10 cellular contexts compared by ENCODE assay signal in the genomic region with DNA sequence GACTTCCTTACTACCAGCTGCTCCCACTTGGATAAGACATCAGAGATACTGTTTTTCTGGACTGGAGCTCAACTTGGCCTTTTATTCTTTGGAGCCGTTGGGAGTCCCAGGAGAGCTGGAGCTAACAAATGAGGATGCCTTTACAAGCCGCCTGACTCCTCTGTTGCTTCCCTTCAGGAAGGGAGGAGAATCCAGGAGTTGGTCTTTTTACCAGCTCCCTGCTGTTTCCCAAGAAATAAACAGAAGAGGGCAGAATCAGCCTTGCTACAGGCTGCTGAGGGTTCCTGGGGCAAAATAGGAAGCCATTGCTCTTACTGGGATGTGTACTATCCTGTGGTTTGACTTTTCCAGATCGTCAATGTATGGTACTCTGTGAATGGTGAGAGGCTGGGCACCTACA. TPM values are rescaled to one million over a fixed set of nuclear protein-coding genes. Genes with fewer than 3 reads are reported as not detected.
DNase-seq lines count a peak whose midpoint lies in the region; ATAC-seq, FAIRE-seq and TF ChIP-seq lines count a peak whose summit lies in the region.
"Had no signal": no experiment of that assay in that cellular context is flagged by ENCODE, and none has a peak within 500 bp of the region (broad histone marks: within the 10 kb centered on the region; RNA-seq: fewer than 3 reads in every experiment).

No MANE protein-coding gene starts in this region.

- H3K4me3 ChIP-seq in AG09309 (ENCODE audit: control insufficient read depth, low read depth, low read length), result no peak overlapping the region
- peak overlapping the region; percentile 3 for H3K4me3 ChIP-seq in astrocyte (ENCODE audit: insufficient read depth, low read depth, low read length)
- H3K4me3 ChIP-seq in muscle layer of duodenum (ENCODE audit: low read depth in 1 of 2, low read length in 2 of 2), result peak overlapping the region; percentile 21 to 68

- H3K27ac ChIP-seq in astrocyte (ENCODE audit: low read depth, low read length) (no peak overlapping the region), muscle layer of duodenum (ENCODE audit: low read length) (no peak overlapping the region)

- peak overlapping the region; percentile 100 for H3K9ac ChIP-seq in astrocyte (ENCODE audit: low read length)

- no peak overlapping the region for H2AFZ ChIP-seq in astrocyte (ENCODE audit: low read depth, low read length)

- H3K4me1 ChIP-seq in astrocyte (ENCODE audit: insufficient read depth, low read length) (peaks cover 19% of the 10 kb centered on the region), muscle layer of duodenum (ENCODE audit: control insufficient read depth in 1 of 2, insufficient read depth in 2 of 2, low read length in 2 of 2) (peaks cover 16 to 27% of the 10 kb centered on the region in 2 donors)

- TF ChIP-seq CTCF in AG09309 (IDR thresholded peaks at IDR 0.05; ENCODE audit: control insufficient read depth, insufficient read depth, low read depth, low read length, missing control alignments), result peak; percentile 29
- no peak for TF ChIP-seq CTCF in astrocyte (IDR thresholded peaks at IDR 0.05; ENCODE audit: insufficient read depth, low read depth, low read length)
- TF ChIP-seq CTCF in GM10266 (IDR thresholded peaks at IDR 0.05; ENCODE audit: control insufficient read depth, insufficient read depth, low read depth, missing control alignments), result no peak

- H3K36me3 Mint-ChIP-seq in IgD-negative memory B cell (peaks cover 2% of the 10 kb centered on the region), astrocyte (ENCODE audit: low read depth, unreplicated experiment) (peaks cover 26% of the 10 kb centered on the region)

- H3K9me3 Mint-ChIP-seq in IgD-negative memory B cell (no peaks in the 10 kb centered on the region), astrocyte (ENCODE audit: unreplicated experiment) (no peaks in the 10 kb centered on the region)

- ATAC-seq in HG02970 (IDR thresholded peaks at IDR 0.05; ENCODE audit: low FRiP score, unreplicated experiment) (no peak), HG02852 (IDR thresholded peaks at IDR 0.05; ENCODE audit: unreplicated experiment) (no peak), GM18909 (IDR thresholded peaks at IDR 0.05; ENCODE audit: poor library complexity, unreplicated experiment) (no peak)

- peak overlapping the region; percentile 97 for H3K4me2 ChIP-seq in astrocyte (ENCODE audit: low read length)

- peaks cover 31% of the 10 kb centered on the region for H3K36me3 ChIP-seq in astrocyte (ENCODE audit: insufficient read depth, low read length)
- H3K36me3 ChIP-seq in muscle layer of duodenum (ENCODE audit: control insufficient read depth in 1 of 2, insufficient read depth in 2 of 2, low read length in 2 of 2), result peaks cover 28 to 30% of the 10 kb centered on the region in 2 donors

- peaks cover 12 to 27% (median 25%) of the 10 kb centered on the region in 3 donors for H3K4me1 Mint-ChIP-seq in IgD-negative memory B cell
- H3K4me1 Mint-ChIP-seq in astrocyte (ENCODE audit: low read depth, unreplicated experiment), result peaks cover 12% of the 10 kb centered on the region

- no peaks in the 10 kb centered on the region for H3K27me3 Mint-ChIP-seq in IgD-negative memory B cell
- H3K27me3 Mint-ChIP-seq in astrocyte (ENCODE audit: low read depth, unreplicated experiment), result no peaks in the 10 kb centered on the region

- H3K4me3 Mint-ChIP-seq in IgD-negative memory B cell, result peak overlapping the region; percentile 38 to 98 (median 86)
- peak overlapping the region; percentile 98 for H3K4me3 Mint-ChIP-seq in astrocyte (ENCODE audit: unreplicated experiment)

- no peaks in the 10 kb centered on the region for H3K27me3 ChIP-seq in astrocyte (ENCODE audit: insufficient read depth, low read length)
- no peaks in the 10 kb centered on the region for H3K27me3 ChIP-seq in muscle layer of duodenum (ENCODE audit: low read depth, low read length)

- H3K9me3 ChIP-seq in astrocyte (ENCODE audit: insufficient read depth, low read depth, low read length), result no peaks in the 10 kb centered on the region
- no peaks in the 10 kb centered on the region for H3K9me3 ChIP-seq in muscle layer of duodenum (ENCODE audit: control insufficient read depth in 1 of 2, low read length in 2 of 2)

- H3K27ac Mint-ChIP-seq in IgD-negative memory B cell (peak overlapping the region; percentile 23 to 99 (median 75)), astrocyte (ENCODE audit: unreplicated experiment) (peak overlapping the region; percentile 87)

- DNase-seq in AG09309 (ENCODE audit: low read depth) (no peak), astrocyte (ENCODE audit: low read depth) (no peak), GM10266 (ENCODE audit: extremely low spot score) (no peak)
- DNase-seq: SHP77 had no signal

- H3K79me2 ChIP-seq in astrocyte (ENCODE audit: insufficient read depth, low read length), result peaks cover 56% of the 10 kb centered on the region

- FAIRE-seq in astrocyte (lab: Jason Lieb, UNC), result no peak
- FAIRE-seq: G401.6 had no signal

- H4K20me1 ChIP-seq in astrocyte (ENCODE audit: insufficient read depth, low read length), result peaks cover 16% of the 10 kb centered on the region

RNA-seq across cellular contexts. Expression of a gene that starts 1.5 kb away (rescaled TPM):
- 154 TPM for polyA plus RNA-seq in IgD-negative memory B cell
- total RNA-seq in astrocyte, result 173 and 184 TPM in 2 replicates

RNA-seq across cellular contexts. Expression of a gene that starts 1.5 kb away (rescaled TPM):
- 7.2 TPM for polyA plus RNA-seq in IgD-negative memory B cell
- total RNA-seq in astrocyte, result 16.7 and 17.3 TPM in 2 replicates

RNA-seq across cellular contexts. Expression of a gene that starts 14.8 kb away (rescaled TPM):
- not detected for polyA plus RNA-seq in IgD-negative memory B cell
- not detected in 2 replicates for total RNA-seq in astrocyte

RNA-seq across cellular contexts. Expression of a gene that starts 18.2 kb away (rescaled TPM):
- polyA plus RNA-seq in IgD-negative memory B cell, result 1.7 TPM
- 0.87 and 1.0 TPM in 2 replicates for total RNA-seq in astrocyte

RNA-seq across cellular contexts. Expression of a gene that starts 23.3 kb away (rescaled TPM):
- polyA plus RNA-seq in IgD-negative memory B cell, result 14.0 TPM
- 16.0 and 19.2 TPM in 2 replicates for total RNA-seq in astrocyte
